In genomic region chr17:61862105-61862574, GRCh38 we compare ENCODE assay signal across 10 cellular contexts. TPM values are rescaled to one million over a fixed set of nuclear protein-coding genes. Genes with fewer than 3 reads are reported as not detected.
A peak's percentile ranks its signal among the peaks of the same experiment; 100 is the strongest.
DNase-seq lines count a peak whose midpoint lies in the region; ATAC-seq and TF ChIP-seq lines count a peak whose summit lies in the region.
"Had no signal": no experiment of that assay in that cellular context is flagged by ENCODE, and none has a peak within 500 bp of the region (broad histone marks: within the 10 kb centered on the region; RNA-seq: fewer than 3 reads in every experiment).

No MANE protein-coding gene starts in this region.

- peak overlapping the region; percentile 99 for H3K4me3 Mint-ChIP-seq in T-helper 2 cell treated with Interferon-gamma antibody and Interleukin-4, amounts not matched to agents 5 μg/mL and 100 μg/mL, for 36 hours
- H3K4me3 Mint-ChIP-seq in progenitor cell of endocrine pancreas (ENCODE audit: low read depth) = peak overlapping the region; percentile 94

- no peak for TF ChIP-seq CTCF in progenitor cell of endocrine pancreas (IDR thresholded peaks at IDR 0.05; ENCODE audit: unreplicated experiment)

- H3K36me3 ChIP-seq in ectodermal cell (ENCODE audit: control insufficient read depth, insufficient read depth, low read length) = peaks cover 8% of the 10 kb centered on the region

- peaks cover 30% of the 10 kb centered on the region for H3K4me1 Mint-ChIP-seq in T-helper 2 cell treated with Interferon-gamma antibody and Interleukin-4, amounts not matched to agents 5 μg/mL and 100 μg/mL, for 36 hours (ENCODE audit: low read depth)
- H3K4me1 Mint-ChIP-seq in progenitor cell of endocrine pancreas (ENCODE audit: low read depth) = peaks cover 20% of the 10 kb centered on the region

- no peaks in the 10 kb centered on the region for H3K9me3 Mint-ChIP-seq in T-helper 2 cell treated with Interferon-gamma antibody and Interleukin-4, amounts not matched to agents 5 μg/mL and 100 μg/mL, for 36 hours
- no peaks in the 10 kb centered on the region for H3K9me3 Mint-ChIP-seq in progenitor cell of endocrine pancreas (ENCODE audit: low read depth)

- H3K27me3 ChIP-seq in ectodermal cell (ENCODE audit: control insufficient read depth, insufficient read depth, low read length, poor library complexity, severe bottlenecking) = no peaks in the 10 kb centered on the region
- H3K27me3 ChIP-seq: dorsolateral prefrontal cortex had no signal

- peak overlapping the region; percentile 68 for H3K4me3 ChIP-seq in ectodermal cell (ENCODE audit: insufficient read depth, low read depth, low read length)

- ATAC-seq in GM21367 (IDR thresholded peaks at IDR 0.05; ENCODE audit: unreplicated experiment) = no peak

- DNase-seq in T-helper 2 cell treated with Interferon-gamma antibody and Interleukin-4, amounts not matched to agents 5 μg/mL and 100 μg/mL, for 36 hours (ENCODE audit: low spot score) = no peak
- DNase-seq in T-helper 2 cell (no peak), NCI-H69 (lab: John Stamatoyannopoulos, UW) (peak; percentile 35), progenitor cell of endocrine pancreas (ENCODE audit: low spot score, unreplicated experiment) (no peak), NCI-H1092 treated with DMSO at 0.1 percent for 48 hours (lab: John Stamatoyannopoulos, UW) (no peak), mucosa of gallbladder (ENCODE audit: low spot score) (no peak)
- DNase-seq: dorsolateral prefrontal cortex, NCI-H1417 treated with DMSO at 0.1 percent for 48 hours had no signal

- 0 to 17% methylated on average over 1 of the region's 1 CpG for WGBS in ectodermal cell, 2 experiments

- H3K36me3 Mint-ChIP-seq in T-helper 2 cell treated with Interferon-gamma antibody and Interleukin-4, amounts not matched to agents 5 μg/mL and 100 μg/mL, for 36 hours (ENCODE audit: low read depth) = peaks cover 10% of the 10 kb centered on the region
- no peaks in the 10 kb centered on the region for H3K36me3 Mint-ChIP-seq in progenitor cell of endocrine pancreas (ENCODE audit: insufficient read depth)

- peaks cover 6% of the 10 kb centered on the region for H3K4me1 ChIP-seq in ectodermal cell (ENCODE audit: control insufficient read depth, insufficient read depth, low read length)

- H3K9me3 ChIP-seq in ectodermal cell (ENCODE audit: control insufficient read depth, low read length) = no peaks in the 10 kb centered on the region

- H3K27me3 Mint-ChIP-seq in T-helper 2 cell treated with Interferon-gamma antibody and Interleukin-4, amounts not matched to agents 5 μg/mL and 100 μg/mL, for 36 hours (ENCODE audit: low read depth) = no peaks in the 10 kb centered on the region
- no peaks in the 10 kb centered on the region for H3K27me3 Mint-ChIP-seq in progenitor cell of endocrine pancreas

- H3K27ac Mint-ChIP-seq in T-helper 2 cell treated with Interferon-gamma antibody and Interleukin-4, amounts not matched to agents 5 μg/mL and 100 μg/mL, for 36 hours = peak overlapping the region; percentile 95
- peak overlapping the region; percentile 98 for H3K27ac Mint-ChIP-seq in progenitor cell of endocrine pancreas

- H3K27ac ChIP-seq in ectodermal cell (ENCODE audit: insufficient read depth, low read depth, low read length, poor library complexity, severe bottlenecking) = no peak overlapping the region

RNA-seq across cellular contexts. Expression of gene BRIP1, which starts 1.2 kb away (rescaled TPM):
- polyA plus RNA-seq in ectodermal cell (2013, experiment 1 of 4) = 23.6 TPM
- 26.2 TPM for polyA plus RNA-seq in ectodermal cell (2013, experiment 2 of 4)
- 19.2 TPM for polyA plus RNA-seq in ectodermal cell (2013, experiment 3 of 4)
- 17.9 TPM for polyA plus RNA-seq in ectodermal cell (2013, experiment 4 of 4)
- total RNA-seq in progenitor cell of endocrine pancreas (13.5 and 14.3 TPM in 2 replicates), mucosa of gallbladder (0.83 TPM)
